In the genomic region with DNA sequence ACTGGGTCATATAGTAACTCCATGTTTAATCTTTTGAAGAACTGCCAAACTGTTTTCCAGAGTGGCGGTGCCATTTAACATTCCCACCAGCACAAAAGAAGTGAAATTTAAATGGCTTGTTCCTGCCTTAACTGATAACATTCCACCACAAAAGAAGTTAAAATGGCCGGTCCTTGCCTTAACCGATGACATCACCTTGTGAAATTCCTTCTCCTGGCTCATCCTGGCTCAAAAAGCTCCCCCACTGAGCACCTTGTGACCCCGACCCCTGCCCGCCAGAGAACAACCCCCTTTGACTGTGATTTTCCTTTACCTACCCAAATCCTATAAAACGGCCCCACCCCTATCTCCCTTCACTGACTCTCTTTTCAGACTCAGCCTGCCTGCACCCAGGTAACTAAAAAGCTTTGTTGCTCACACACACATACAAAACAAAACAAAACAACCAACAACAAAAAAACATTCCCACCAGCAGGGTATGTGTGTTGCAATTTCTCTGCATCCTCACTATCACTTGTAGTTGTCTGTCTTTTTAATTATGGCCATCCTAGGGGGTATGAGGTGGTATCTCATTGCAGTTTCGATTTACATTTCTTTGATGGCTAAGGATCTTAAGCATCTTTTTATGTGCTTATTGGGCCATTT, we compare ENCODE assay signal across 22 cellular contexts.
DNase-seq lines count a peak whose midpoint lies in the region; ATAC-seq and TF ChIP-seq lines count a peak whose summit lies in the region.
"Had no signal": no experiment of that assay in that cellular context is flagged by ENCODE, and none has a peak within 500 bp of the region (broad histone marks: within the 10 kb centered on the region; RNA-seq: fewer than 3 reads in every experiment).

No MANE protein-coding gene starts in this region.

- DNase-seq in WTC11 (ENCODE audit: low spot score) (peak; percentile 46), progenitor cell of endocrine pancreas (ENCODE audit: low spot score, unreplicated experiment) (no peak), glutamatergic neuron (no peak), aorta (no peak), ascending aorta (ENCODE audit: low spot score in 2 of 2) (no peak)
- DNase-seq: CD4-positive, alpha-beta T cell; COR-L47; DMS79 treated with DMSO at 0.1 percent for 48 hours; GOT3; KBM-7; NCI-H1092; NCI-H1436; NCI-H187 treated with DMSO at 0.1 percent for 48 hours; NCI-H2227 treated with DMSO at 0.1 percent for 48 hours; NCI-H510A treated with DMSO at 0.1 percent for 48 hours; NCI-H748 treated with DMSO at 0.1 percent for 48 hours; SHP77 treated with DMSO at 0.1 percent for 48 hours; SW 1271 had no signal

- H3K9me3 ChIP-seq in HEK293 (ENCODE audit: control insufficient read depth, insufficient read depth, low read depth, low read length) (no peaks in the 10 kb centered on the region), iPS-20b (ENCODE audit: insufficient read depth, low read depth, low read length) (no peaks in the 10 kb centered on the region), aorta (ENCODE audit: control insufficient read depth, low read length) (peaks cover 2% of the 10 kb centered on the region), ascending aorta (no peaks in the 10 kb centered on the region)

- peak overlapping the region; percentile 39 for H3K4me3 Mint-ChIP-seq in WTC11
- no peak overlapping the region for H3K4me3 Mint-ChIP-seq in progenitor cell of endocrine pancreas (ENCODE audit: low read depth)
- no peak overlapping the region for H3K4me3 Mint-ChIP-seq in glutamatergic neuron (ENCODE audit: unreplicated experiment)
- H3K4me3 Mint-ChIP-seq: CD4-positive, alpha-beta T cell had no signal

- no peaks in the 10 kb centered on the region for H3K4me1 ChIP-seq in HEK293 (ENCODE audit: control insufficient read depth, insufficient read depth, low read length)
- H3K4me1 ChIP-seq in iPS-20b (ENCODE audit: insufficient read depth, low read length): peaks cover 23% of the 10 kb centered on the region
- no peaks in the 10 kb centered on the region for H3K4me1 ChIP-seq in aorta (ENCODE audit: control insufficient read depth in 1 of 2, insufficient read depth in 2 of 2, low read length in 2 of 2)
- H3K4me1 ChIP-seq in ascending aorta: no peaks in the 10 kb centered on the region

- ATAC-seq in WTC11: peak; percentile 36; the same call in 1 of the 2 replicates
- ATAC-seq in aorta (ENCODE audit: low FRiP score): no peak

- intact Hi-C loops in aorta (cut with DNase I) (no loop called here), ascending aorta (cut with DNase I) (no loop called here)

- H3K27ac ChIP-seq in HEK293 (ENCODE audit: extremely low read depth, low read depth, low read length): no peak overlapping the region
- no peak overlapping the region for H3K27ac ChIP-seq in iPS-20b (ENCODE audit: low read length)
- no peak overlapping the region for H3K27ac ChIP-seq in aorta (ENCODE audit: low read depth in 1 of 2, low read length in 2 of 2)
- no peak overlapping the region for H3K27ac ChIP-seq in ascending aorta
- H3K27ac ChIP-seq: RWPE1, SK-N-MC had no signal

- H3K9me3 Mint-ChIP-seq in WTC11 (no peaks in the 10 kb centered on the region), progenitor cell of endocrine pancreas (ENCODE audit: low read depth) (peaks cover 11% of the 10 kb centered on the region), glutamatergic neuron (ENCODE audit: unreplicated experiment) (no peaks in the 10 kb centered on the region)
- H3K9me3 Mint-ChIP-seq: CD4-positive, alpha-beta T cell had no signal

- POLR2A ChIA-PET in HEK293 (lab: Yijun Ruan, JAX) (no interaction called here), WTC11 (lab: Charles Lee) (interaction anchor here (1.1 kb wide), 1 partner anchor 96 kb away, joined by 3 read pairs; no protein-coding TSS in a partner anchor)

- no peak for TF ChIP-seq CTCF in HEK293 (tag by site-specific recombination; IDR thresholded peaks at IDR 0.05)
- no peak for TF ChIP-seq CTCF in WTC11 (IDR thresholded peaks at IDR 0.05)
- no peak for TF ChIP-seq CTCF in progenitor cell of endocrine pancreas (IDR thresholded peaks at IDR 0.05; ENCODE audit: unreplicated experiment)
- no peak for TF ChIP-seq CTCF in glutamatergic neuron (IDR thresholded peaks at IDR 0.05; ENCODE audit: partially characterized antibody, unreplicated experiment)
- no peak for TF ChIP-seq CTCF in ascending aorta (IDR thresholded peaks at IDR 0.05)

- H3K4me3 ChIP-seq in HEK293 (ENCODE audit: low read depth, low read length): no peak overlapping the region
- H3K4me3 ChIP-seq in iPS-20b (ENCODE audit: low read length): peak overlapping the region; percentile 54
- H3K4me3 ChIP-seq in aorta (ENCODE audit: low read length in 2 of 2): no peak overlapping the region
- H3K4me3 ChIP-seq in ascending aorta: no peak overlapping the region
- H3K4me3 ChIP-seq: SK-N-MC had no signal

- H3K36me3 ChIP-seq in HEK293 (ENCODE audit: control insufficient read depth in 2 of 2, insufficient read depth in 1 of 2, low read length in 2 of 2) (no peaks in the 10 kb centered on the region), iPS-20b (ENCODE audit: insufficient read depth, low read depth, low read length) (no peaks in the 10 kb centered on the region), aorta (ENCODE audit: control insufficient read depth in 1 of 2, insufficient read depth in 2 of 2, low read length in 1 of 2) (no peaks in the 10 kb centered on the region), ascending aorta (no peaks in the 10 kb centered on the region)

- H3K9ac ChIP-seq in iPS-20b (ENCODE audit: low read depth, low read length): peak overlapping the region; percentile 47; the same call in 1 of the 2 replicates

- CTCF ChIA-PET in HEK293 (lab: Yijun Ruan, JAX): interaction anchor here (0.6 to 2.5 kb wide), 7 partner anchors 16 to 473 kb away, joined by 3 to 12 read pairs (median 3); no protein-coding TSS in a partner anchor
- CTCF ChIA-PET in WTC11 (lab: Charles Lee): interaction anchor here (0.7 to 2.2 kb wide), 3 partner anchors 179 to 470 kb away, joined by 3 to 5 read pairs (median 4); a partner anchor contains a TSS

- peak overlapping the region; percentile 94 for H3K27ac Mint-ChIP-seq in WTC11
- H3K27ac Mint-ChIP-seq in progenitor cell of endocrine pancreas: peak overlapping the region; percentile 71
- no peak overlapping the region for H3K27ac Mint-ChIP-seq in glutamatergic neuron (ENCODE audit: unreplicated experiment)
- H3K27ac Mint-ChIP-seq: CD4-positive, alpha-beta T cell had no signal

- 20 to 26% methylated on average over 7 of the region's 7 CpGs for WGBS in aorta, 2 donors

- no peaks in the 10 kb centered on the region for H3K27me3 ChIP-seq in iPS-20b (ENCODE audit: insufficient read depth, low read length)
- no peaks in the 10 kb centered on the region for H3K27me3 ChIP-seq in aorta (ENCODE audit: control insufficient read depth in 1 of 2, insufficient read depth in 2 of 2, low read length in 1 of 2)
- no peaks in the 10 kb centered on the region for H3K27me3 ChIP-seq in ascending aorta

- H3K4me1 Mint-ChIP-seq in WTC11: peaks cover 37% of the 10 kb centered on the region
- peaks cover 2% of the 10 kb centered on the region for H3K4me1 Mint-ChIP-seq in progenitor cell of endocrine pancreas (ENCODE audit: low read depth)
- no peaks in the 10 kb centered on the region for H3K4me1 Mint-ChIP-seq in glutamatergic neuron (ENCODE audit: low read depth, unreplicated experiment)

- H3K36me3 Mint-ChIP-seq in WTC11 (no peaks in the 10 kb centered on the region), progenitor cell of endocrine pancreas (ENCODE audit: insufficient read depth) (no peaks in the 10 kb centered on the region), glutamatergic neuron (ENCODE audit: unreplicated experiment) (no peaks in the 10 kb centered on the region)

- no peaks in the 10 kb centered on the region; the same call in 1 of the 2 replicates for H3K27me3 Mint-ChIP-seq in WTC11 (ENCODE audit: low read depth)
- H3K27me3 Mint-ChIP-seq in progenitor cell of endocrine pancreas: peaks cover 22% of the 10 kb centered on the region
- no peaks in the 10 kb centered on the region for H3K27me3 Mint-ChIP-seq in glutamatergic neuron (ENCODE audit: unreplicated experiment)
- H3K27me3 Mint-ChIP-seq: CD4-positive, alpha-beta T cell had no signal

TF ChIP-seq in HEK293, 187 proteins besides CTCF, POLR2A, EP300 and RAD21 (continues in another document):
- TF ChIP-seq ZIC2 (tag by site-specific recombination; IDR thresholded peaks at IDR 0.05) (0 out of 2 replicates have a peak, but pooled peaks have one; percentile 22), GLIS1 (tag by site-specific recombination; IDR thresholded peaks at IDR 0.05) (peak; percentile 32; the same call in 1 of the 2 replicates), ZNF311 (tag by site-specific recombination; IDR thresholded peaks at IDR 0.05; ENCODE audit: borderline replicate concordance) (no peak), GLI4 (tag by site-specific recombination; IDR thresholded peaks at IDR 0.05) (no peak), MZF1 (tag by site-specific recombination; IDR thresholded peaks at IDR 0.05; ENCODE audit: borderline replicate concordance) (no peak)

TF ChIP-seq in WTC11, 78 proteins besides CTCF, POLR2A, EP300 and RAD21:
- no peak for TF ChIP-seq ZNF138 (CRISPR knock-in tag; conservative IDR thresholded peaks at IDR 0.05)
- TF ChIP-seq, protein P1, sequence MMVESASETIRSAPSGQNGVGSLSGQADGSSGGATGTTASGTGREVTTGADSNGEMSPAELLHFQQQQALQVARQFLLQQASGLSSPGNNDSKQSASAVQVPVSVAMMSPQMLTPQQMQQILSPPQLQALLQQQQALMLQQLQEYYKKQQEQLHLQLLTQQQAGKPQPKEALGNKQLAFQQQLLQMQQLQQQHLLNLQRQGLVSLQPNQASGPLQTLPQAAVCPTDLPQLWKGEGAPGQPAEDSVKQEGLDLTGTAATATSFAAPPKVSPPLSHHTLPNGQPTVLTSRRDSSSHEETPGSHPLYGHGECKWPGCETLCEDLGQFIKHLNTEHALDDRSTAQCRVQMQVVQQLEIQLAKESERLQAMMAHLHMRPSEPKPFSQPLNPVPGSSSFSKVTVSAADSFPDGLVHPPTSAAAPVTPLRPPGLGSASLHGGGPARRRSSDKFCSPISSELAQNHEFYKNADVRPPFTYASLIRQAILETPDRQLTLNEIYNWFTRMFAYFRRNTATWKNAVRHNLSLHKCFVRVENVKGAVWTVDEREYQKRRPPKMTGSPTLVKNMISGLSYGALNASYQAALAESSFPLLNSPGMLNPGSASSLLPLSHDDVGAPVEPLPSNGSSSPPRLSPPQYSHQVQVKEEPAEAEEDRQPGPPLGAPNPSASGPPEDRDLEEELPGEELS (CRISPR knock-in tag; IDR thresholded peaks at IDR 0.05): peak; percentile 55; the same call in 1 of the 2 replicates
TF ChIP-seq in WTC11: peak in this region for 1.
